8 cellular contexts compared by ENCODE assay signal in genomic region chr5:180804129-180804601, GRCh38.
DNase-seq lines count a peak whose midpoint lies in the region; ATAC-seq and TF ChIP-seq lines count a peak whose summit lies in the region.

No MANE protein-coding gene starts in this region.

- no peaks in the 10 kb centered on the region for H3K9me3 Mint-ChIP-seq in T-helper 1 cell treated with Interleukin-12 subunit alpha and Interleukin-12 subunit beta and Interleukin-4 antibody, amounts not matched to agents 30 μg/mL and 1 μg/mL, for 36 hours
- peaks cover 0 to 4% of the 10 kb centered on the region in 2 donors for H3K9me3 Mint-ChIP-seq in stimulated activated naive B cell treated with anti-CD40 and anti-IgM and Interleukin-4, amounts not matched to agents 10 μg/mL and 1 μg/mL and 100 μg/mL, for 72 hours

- peaks cover 40% of the 10 kb centered on the region for H3K36me3 Mint-ChIP-seq in T-helper 1 cell treated with Interleukin-12 subunit alpha and Interleukin-12 subunit beta and Interleukin-4 antibody, amounts not matched to agents 30 μg/mL and 1 μg/mL, for 36 hours (ENCODE audit: low read depth)
- H3K36me3 Mint-ChIP-seq in stimulated activated naive B cell treated with anti-CD40 and anti-IgM and Interleukin-4, amounts not matched to agents 10 μg/mL and 1 μg/mL and 100 μg/mL, for 72 hours, result peaks cover 86 to 90% of the 10 kb centered on the region in 2 donors

- H3K4me1 Mint-ChIP-seq in T-helper 1 cell treated with Interleukin-12 subunit alpha and Interleukin-12 subunit beta and Interleukin-4 antibody, amounts not matched to agents 30 μg/mL and 1 μg/mL, for 36 hours (ENCODE audit: low read depth), result peaks cover 73% of the 10 kb centered on the region
- H3K4me1 Mint-ChIP-seq in stimulated activated naive B cell treated with anti-CD40 and anti-IgM and Interleukin-4, amounts not matched to agents 10 μg/mL and 1 μg/mL and 100 μg/mL, for 72 hours, result peaks cover 66 to 91% of the 10 kb centered on the region in 2 donors

- peak overlapping the region; percentile 48 for H3K4me3 ChIP-seq in fibroblast of mammary gland (ENCODE audit: control insufficient read depth, low read depth, low read length)

- ATAC-seq in GM21526 (IDR thresholded peaks at IDR 0.05; ENCODE audit: low FRiP score, unreplicated experiment), result peak; percentile 3
- ATAC-seq in stimulated activated naive B cell treated with anti-CD40 and anti-IgM and Interleukin-4, amounts not matched to agents 10 μg/mL and 1 μg/mL and 100 μg/mL, for 72 hours (replicated peaks), result no peak
- no peak for ATAC-seq in GM19463 (IDR thresholded peaks at IDR 0.05; ENCODE audit: unreplicated experiment)

- peak overlapping the region; percentile 74 for H3K4me3 Mint-ChIP-seq in T-helper 1 cell treated with Interleukin-12 subunit alpha and Interleukin-12 subunit beta and Interleukin-4 antibody, amounts not matched to agents 30 μg/mL and 1 μg/mL, for 36 hours
- peak overlapping the region; percentile 81 to 98 for H3K4me3 Mint-ChIP-seq in stimulated activated naive B cell treated with anti-CD40 and anti-IgM and Interleukin-4, amounts not matched to agents 10 μg/mL and 1 μg/mL and 100 μg/mL, for 72 hours

- H3K27ac Mint-ChIP-seq in T-helper 1 cell treated with Interleukin-12 subunit alpha and Interleukin-12 subunit beta and Interleukin-4 antibody, amounts not matched to agents 30 μg/mL and 1 μg/mL, for 36 hours, result peak overlapping the region; percentile 88
- H3K27ac Mint-ChIP-seq in stimulated activated naive B cell treated with anti-CD40 and anti-IgM and Interleukin-4, amounts not matched to agents 10 μg/mL and 1 μg/mL and 100 μg/mL, for 72 hours, result peak overlapping the region; percentile 97

- H3K27me3 Mint-ChIP-seq in T-helper 1 cell treated with Interleukin-12 subunit alpha and Interleukin-12 subunit beta and Interleukin-4 antibody, amounts not matched to agents 30 μg/mL and 1 μg/mL, for 36 hours (ENCODE audit: low read depth), result no peaks in the 10 kb centered on the region
- H3K27me3 Mint-ChIP-seq in stimulated activated naive B cell treated with anti-CD40 and anti-IgM and Interleukin-4, amounts not matched to agents 10 μg/mL and 1 μg/mL and 100 μg/mL, for 72 hours, result no peaks in the 10 kb centered on the region

- no peak for TF ChIP-seq CTCF in fibroblast of mammary gland (conservative IDR thresholded peaks at IDR 0.05; ENCODE audit: control insufficient read depth, insufficient read depth, low read depth, low read length)

- DNase-seq in fibroblast of mammary gland (ENCODE audit: low read depth), result no peak
- DNase-seq in stimulated activated naive B cell treated with anti-CD40 and anti-IgM and Interleukin-4, amounts not matched to agents 10 μg/mL and 1 μg/mL and 100 μg/mL, for 72 hours, result no peak
- DNase-seq in NCI-H2171 (lab: John Stamatoyannopoulos, UW), result no peak
- DNase-seq in GF-D8 (lab: John Stamatoyannopoulos, UW), result no peak
- DNase-seq in EL, result no peak
